1 cellular context compared by ENCODE assay signal in genomic region chr7:79090543-79090942, GRCh38.
TF ChIP-seq lines count a peak whose summit lies in the region.

No MANE protein-coding gene starts in this region.

TF ChIP-seq in WTC11, 78 proteins besides CTCF, POLR2A, EP300 and RAD21 (continued from another document):
- TF ChIP-seq ZNF532 (CRISPR knock-in tag; IDR thresholded peaks at IDR 0.05; ENCODE audit: borderline replicate concordance) = no peak
- no peak for TF ChIP-seq MXD4 (CRISPR knock-in tag; IDR thresholded peaks at IDR 0.05; ENCODE audit: borderline replicate concordance)
- TF ChIP-seq E2F5 (CRISPR knock-in tag; IDR thresholded peaks at IDR 0.05) = no peak
- no peak for TF ChIP-seq RELA (CRISPR knock-in tag; IDR thresholded peaks at IDR 0.05; ENCODE audit: borderline replicate concordance)
- TF ChIP-seq KAT7 (CRISPR knock-in tag; IDR thresholded peaks at IDR 0.05; ENCODE audit: borderline replicate concordance) = no peak
- no peak for TF ChIP-seq FOXP1 (CRISPR knock-in tag; IDR thresholded peaks at IDR 0.05; ENCODE audit: borderline replicate concordance)
- no peak for TF ChIP-seq TEAD4 (CRISPR knock-in tag; IDR thresholded peaks at IDR 0.05)
- no peak for TF ChIP-seq ZNF396 (CRISPR knock-in tag; IDR thresholded peaks at IDR 0.05; ENCODE audit: borderline replicate concordance)
- TF ChIP-seq PRRX2 (CRISPR knock-in tag; IDR thresholded peaks at IDR 0.05) = no peak
